Comparison of ENCODE assay signal across 1 cellular context in genomic region chr1:176775996-176776395, GRCh38.
TF ChIP-seq lines count a peak whose summit lies in the region.

No MANE protein-coding gene starts in this region.

TF ChIP-seq in SK-N-SH, 30 proteins besides CTCF, POLR2A, EP300 and RAD21 (continued from another document):
- TF ChIP-seq FOXJ3 (CRISPR knock-in tag; IDR thresholded peaks at IDR 0.05) (no peak), FOSL2 (IDR thresholded peaks at IDR 0.05; ENCODE audit: borderline replicate concordance, low read depth) (no peak), YY1 (IDR thresholded peaks at IDR 0.05; ENCODE audit: low read depth) (no peak), SMC3 (IDR thresholded peaks at IDR 0.05; ENCODE audit: low read depth, low read length) (no peak), IRF3 (IDR thresholded peaks at IDR 0.05; ENCODE audit: low read depth, low read length) (no peak), PBX3 (IDR thresholded peaks at IDR 0.05) (no peak), GABPA (IDR thresholded peaks at IDR 0.05; ENCODE audit: low read depth) (no peak), ZBTB33 (IDR thresholded peaks at IDR 0.05; ENCODE audit: borderline replicate concordance, low read depth) (no peak), RXRA (IDR thresholded peaks at IDR 0.05; ENCODE audit: borderline replicate concordance, low read depth) (no peak), USF2 (IDR thresholded peaks at IDR 0.05; ENCODE audit: borderline replicate concordance, low read depth, low read length) (no peak)
TF ChIP-seq in SK-N-SH: peak in this region for 4.
